19 cellular contexts compared by ENCODE assay signal in the genomic region with DNA sequence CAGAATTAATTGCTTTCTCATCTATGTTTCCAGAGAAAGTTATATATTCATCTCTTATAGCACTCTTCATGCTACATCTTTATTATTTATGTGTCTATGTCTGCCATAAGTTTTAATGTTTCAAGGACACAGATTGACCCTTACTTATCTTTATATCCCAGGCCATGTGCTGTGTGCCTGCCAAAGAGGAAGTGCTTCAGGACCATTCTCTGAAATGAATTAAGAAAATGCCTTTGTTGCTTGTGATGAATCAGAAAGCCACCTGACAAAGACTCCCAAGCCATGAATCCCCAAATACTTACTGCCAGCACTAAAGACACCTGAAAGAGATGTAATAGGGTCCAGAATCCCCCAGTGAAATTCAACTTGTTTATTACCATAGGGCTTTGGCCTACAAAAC.
A peak's percentile ranks its signal among the peaks of the same experiment; 100 is the strongest.
DNase-seq lines count a peak whose midpoint lies in the region; ATAC-seq, FAIRE-seq and TF ChIP-seq lines count a peak whose summit lies in the region.
"Had no signal": no experiment of that assay in that cellular context is flagged by ENCODE, and none has a peak within 500 bp of the region (broad histone marks: within the 10 kb centered on the region; RNA-seq: fewer than 3 reads in every experiment).

No MANE protein-coding gene starts in this region.

- no peaks in the 10 kb centered on the region for H4K20me1 ChIP-seq in K562 (replicated peaks; ENCODE audit: control insufficient read depth, insufficient read depth, low read length)

- no peak overlapping the region for H3K4me2 ChIP-seq in K562 (ENCODE audit: insufficient read depth, low read length)

- no peaks in the 10 kb centered on the region for H3K79me2 ChIP-seq in K562 (ENCODE audit: control insufficient read depth, insufficient read depth, low read length)

- intact Hi-C loops in K562 (cut with micrococcal nuclease): no loop called here
- intact Hi-C loops in mucosa of descending colon (cut with DNase I, micrococcal nuclease): no loop called here
- intact Hi-C loops in upper lobe of right lung (cut with DNase I): no loop called here

- no peak overlapping the region for H3K4me3 ChIP-seq in K562
- no peak overlapping the region for H3K4me3 ChIP-seq in mucosa of descending colon
- H3K4me3 ChIP-seq in upper lobe of right lung: no peak overlapping the region
- H3K4me3 ChIP-seq: HAP-1 had no signal

- no peak for TF ChIP-seq EP300 in K562 (IDR thresholded peaks at IDR 0.05; ENCODE audit: low read length)

- no peaks in the 10 kb centered on the region for H3K4me1 ChIP-seq in K562 (replicated peaks in 1 of 2; ENCODE audit: control insufficient read depth in 2 of 2, insufficient read depth in 2 of 2, low read length in 2 of 2)
- H3K4me1 ChIP-seq in mucosa of descending colon (ENCODE audit: low read depth): no peaks in the 10 kb centered on the region
- no peaks in the 10 kb centered on the region for H3K4me1 ChIP-seq in upper lobe of right lung
- H3K4me1 ChIP-seq: HAP-1 had no signal

- H3K27me3 ChIP-seq in K562 (ENCODE audit: control insufficient read depth in 2 of 2, insufficient read depth in 2 of 2, low read length in 2 of 2): no peaks in the 10 kb centered on the region
- H3K27me3 ChIP-seq in upper lobe of right lung: no peaks in the 10 kb centered on the region

- H3K9me3 ChIP-seq in K562 (replicated peaks; ENCODE audit: control insufficient read depth, insufficient read depth, low read depth, low read length) (no peaks in the 10 kb centered on the region), mucosa of descending colon (no peaks in the 10 kb centered on the region), upper lobe of right lung (no peaks in the 10 kb centered on the region)
- H3K9me3 ChIP-seq: HAP-1 had no signal

- no peak for ATAC-seq in K562
- ATAC-seq in mucosa of descending colon: peak; percentile 25
- ATAC-seq in upper lobe of right lung: no peak
- no peak for ATAC-seq in GM19467 (IDR thresholded peaks at IDR 0.05; ENCODE audit: unreplicated experiment)
- ATAC-seq: CD8-positive, alpha-beta T cell had no signal

- no peak overlapping the region for H2AFZ ChIP-seq in K562 (ENCODE audit: low read depth, low read length)

- H3K27ac ChIP-seq in K562 (ENCODE audit: extremely low read depth, low read depth, low read length) (no peak overlapping the region), upper lobe of right lung (no peak overlapping the region)
- H3K27ac ChIP-seq: 22Rv1, HL-60 had no signal

- no peak for TF ChIP-seq POLR2A in K562 (conservative IDR thresholded peaks at IDR 0.05)

- in situ Hi-C loops in K562 (cut with MboI): no loop called here

- no TSS peak for BruUV-seq in K562 (replicated peaks; lab: Mats Ljungman, UMichigan)

- TF ChIP-seq CTCF in K562 (IDR thresholded peaks at IDR 0.05 in 2 of 3, conservative IDR thresholded peaks at IDR 0.05 in 1 of 3; ENCODE audit: insufficient read depth in 2 of 3, low read depth in 1 of 3, low read length in 3 of 3): no peak
- no peak for TF ChIP-seq CTCF in mucosa of descending colon (IDR thresholded peaks at IDR 0.05)
- no peak for TF ChIP-seq CTCF in upper lobe of right lung (IDR thresholded peaks at IDR 0.05)

- no peak for FAIRE-seq in K562 (lab: Jason Lieb, UNC)
- FAIRE-seq: D721Med, G401.6, GM12891 had no signal

- DNase-seq in NCI-H2029 (lab: John Stamatoyannopoulos, UW) (peak; percentile 11), NCI-H2029 treated with DMSO at 0.1 percent for 48 hours (lab: John Stamatoyannopoulos, UW) (no peak), K562 (ENCODE audit: extremely low read depth in 1 of 4, low spot score in 3 of 4) (no peak), mucosa of descending colon (peak in 1 of 3 donors; percentile 10), upper lobe of right lung (no peak)
- no peak for DNase-seq in activated CD4-positive, CD25-positive, alpha-beta regulatory T cell (lab: John Stamatoyannopoulos, UW)
- DNase-seq: CD8-positive, alpha-beta T cell; COR-L47; DMS153; DMS79 treated with DMSO at 0.1 percent for 48 hours; EL; GOT3 had no signal

- H3K36me3 ChIP-seq in K562 (ENCODE audit: control insufficient read depth, insufficient read depth, low read length): no peaks in the 10 kb centered on the region
- no peaks in the 10 kb centered on the region for H3K36me3 ChIP-seq in mucosa of descending colon (ENCODE audit: low read depth)
- no peaks in the 10 kb centered on the region for H3K36me3 ChIP-seq in upper lobe of right lung
- H3K36me3 ChIP-seq: HAP-1 had no signal

- TF ChIP-seq RAD21 in K562 (CRISPR knock-in tag; conservative IDR thresholded peaks at IDR 0.05 in 1 of 2, IDR thresholded peaks at IDR 0.05 in 1 of 2): no peak

- CTCF ChIA-PET in K562 (lab: Yijun Ruan, JAX; ENCODE audit: low intra/inter-chr PET ratio): no interaction called here

- POLR2A ChIA-PET in K562 (lab: Yijun Ruan, JAX): no interaction called here

- no peak overlapping the region for H3K9ac ChIP-seq in K562 (ENCODE audit: insufficient read depth in 1 of 2, low read depth in 2 of 2, low read length in 2 of 2)

- H3K9me1 ChIP-seq in K562 (ENCODE audit: control insufficient read depth, insufficient read depth, low read length): no peaks in the 10 kb centered on the region

TF ChIP-seq in K562, 482 proteins besides CTCF, POLR2A, EP300 and RAD21:
- TF ChIP-seq, protein P1, sequence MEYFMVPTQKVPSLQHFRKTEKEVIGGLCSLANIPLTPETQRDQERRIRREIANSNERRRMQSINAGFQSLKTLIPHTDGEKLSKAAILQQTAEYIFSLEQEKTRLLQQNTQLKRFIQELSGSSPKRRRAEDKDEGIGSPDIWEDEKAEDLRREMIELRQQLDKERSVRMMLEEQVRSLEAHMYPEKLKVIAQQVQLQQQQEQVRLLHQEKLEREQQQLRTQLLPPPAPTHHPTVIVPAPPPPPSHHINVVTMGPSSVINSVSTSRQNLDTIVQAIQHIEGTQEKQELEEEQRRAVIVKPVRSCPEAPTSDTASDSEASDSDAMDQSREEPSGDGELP (CRISPR knock-in tag; IDR thresholded peaks at IDR 0.05; ENCODE audit: borderline replicate concordance): no peak
- peak; percentile 52; the same call in 1 of the 2 replicates for TF ChIP-seq SPI1 (IDR thresholded peaks at IDR 0.05; ENCODE audit: borderline replicate concordance, low read depth, low read length)
